8 cellular contexts compared by ENCODE assay signal in genomic region chr7:112495820-112496462, GRCh38. TPM values are rescaled to one million over a fixed set of nuclear protein-coding genes. Genes with fewer than 3 reads are reported as not detected.
DNase-seq lines count a peak whose midpoint lies in the region; ATAC-seq, FAIRE-seq and TF ChIP-seq lines count a peak whose summit lies in the region.

No MANE protein-coding gene starts in this region.

- H3K4me2 ChIP-seq in GM12878 (ENCODE audit: control insufficient read depth, insufficient read depth) = no peak overlapping the region

- H3K27ac ChIP-seq in Peyer's patch = no peak overlapping the region
- no peak overlapping the region for H3K27ac ChIP-seq in GM12878 (ENCODE audit: control insufficient read depth, insufficient read depth)
- no peak overlapping the region for H3K27ac ChIP-seq in effector memory CD4-positive, alpha-beta T cell (ENCODE audit: insufficient read depth, low read length, poor library complexity, severe bottlenecking)

- no peak overlapping the region for H2AFZ ChIP-seq in GM12878 (ENCODE audit: control insufficient read depth, low read depth, low read length)

- intact Hi-C loops in GM12878 (cut with micrococcal nuclease; ENCODE audit: unreplicated experiment) = loop anchor here (1.0 to 2.0 kb wide), 2 partner anchors 744 to 755 kb away; no protein-coding TSS in a partner anchor

- peak; percentile 83 for ATAC-seq in GM12878

- in situ Hi-C loops in GM12878 (cut with MboI) = no loop called here

- CTCF ChIA-PET in GM12878 (lab: Yijun Ruan, JAX) = interaction anchor here (0.6 to 3.2 kb wide), 18 partner anchors 11 to 988 kb away, joined by 3 to 21 read pairs (median 4); partner anchors contain the start of gene LSMEM1

- BruUV-seq in GM12878 (replicated peaks; lab: Mats Ljungman, UMichigan) = no TSS peak

- no peak for TF ChIP-seq POLR2A in Peyer's patch (IDR thresholded peaks at IDR 0.05)
- no peak for TF ChIP-seq POLR2A in GM12878 (IDR thresholded peaks at IDR 0.05; ENCODE audit: low read depth, low read length)

- H4K20me1 ChIP-seq in GM12878 (ENCODE audit: control insufficient read depth, insufficient read depth) = no peaks in the 10 kb centered on the region

- H3K4me3 ChIP-seq in Peyer's patch (no peak overlapping the region), GM12878 (no peak overlapping the region)
- no peak overlapping the region for H3K4me3 ChIP-seq in effector memory CD4-positive, alpha-beta T cell (ENCODE audit: insufficient read depth, low read depth, low read length, poor library complexity, severe bottlenecking)

- RAD21 ChIA-PET in GM12878 (lab: Charles Lee; ENCODE audit: unreplicated experiment) = interaction anchor here (0.9 to 1.7 kb wide), 7 partner anchors 14 to 763 kb away, joined by 3 to 11 read pairs (median 4); no protein-coding TSS in a partner anchor

- H3K9ac ChIP-seq in GM12878 (ENCODE audit: control insufficient read depth, insufficient read depth, low read length) = no peak overlapping the region

- POLR2A ChIA-PET in GM12878 (lab: Charles Lee) = interaction anchor here (1.6 kb wide), 1 partner anchor 47 kb away, joined by 4 read pairs; no protein-coding TSS in a partner anchor

- H3K4me1 ChIP-seq in Peyer's patch = no peaks in the 10 kb centered on the region
- no peaks in the 10 kb centered on the region; the same call in 1 of the 2 replicates for H3K4me1 ChIP-seq in GM12878 (ENCODE audit: control insufficient read depth, insufficient read depth, low read length)
- no peaks in the 10 kb centered on the region for H3K4me1 ChIP-seq in effector memory CD4-positive, alpha-beta T cell (ENCODE audit: control insufficient read depth, insufficient read depth, low read length, poor library complexity, severe bottlenecking)

- H3K36me3 ChIP-seq in Peyer's patch = no peaks in the 10 kb centered on the region
- no peaks in the 10 kb centered on the region for H3K36me3 ChIP-seq in GM12878 (ENCODE audit: control insufficient read depth in 2 of 2, insufficient read depth in 2 of 2, low read length in 1 of 2)
- H3K36me3 ChIP-seq in effector memory CD4-positive, alpha-beta T cell (ENCODE audit: control insufficient read depth, insufficient read depth, low read length) = no peaks in the 10 kb centered on the region

- peak; percentile 7 for FAIRE-seq in GM12878 (lab: Jason Lieb, UNC)

- H3K27me3 ChIP-seq in Peyer's patch = no peaks in the 10 kb centered on the region
- no peaks in the 10 kb centered on the region for H3K27me3 ChIP-seq in GM12878 (replicated peaks in 1 of 2; ENCODE audit: control insufficient read depth in 2 of 2, insufficient read depth in 2 of 2, low read length in 1 of 2)
- no peaks in the 10 kb centered on the region for H3K27me3 ChIP-seq in effector memory CD4-positive, alpha-beta T cell (replicated peaks; ENCODE audit: control insufficient read depth, insufficient read depth, low read length, poor library complexity, severe bottlenecking)

- TF ChIP-seq RAD21 in GM12878 (IDR thresholded peaks at IDR 0.05; ENCODE audit: insufficient read depth, low read depth, low read length) = peak; percentile 89

- peak in 5 of 6 experiments; percentile 17 to 83 (median 75) for TF ChIP-seq CTCF in Peyer's patch (IDR thresholded peaks at IDR 0.05)
- peak; percentile 49 to 74 (median 60); a peak in 5 of 6 replicates for TF ChIP-seq CTCF in GM12878 (IDR thresholded peaks at IDR 0.05 in 2 of 3, conservative IDR thresholded peaks at IDR 0.05 in 1 of 3; ENCODE audit: control insufficient read depth in 2 of 3, extremely low read depth in 1 of 3, insufficient read depth in 1 of 3, low read depth in 3 of 3, low read length in 3 of 3)

- no peaks in the 10 kb centered on the region for H3K9me3 ChIP-seq in Peyer's patch
- H3K9me3 ChIP-seq in GM12878 (replicated peaks; ENCODE audit: control insufficient read depth, insufficient read depth, low read length) = no peaks in the 10 kb centered on the region
- H3K9me3 ChIP-seq in effector memory CD4-positive, alpha-beta T cell (ENCODE audit: control insufficient read depth, low read length) = no peaks in the 10 kb centered on the region

- DNase-seq in DMS 273 (lab: John Stamatoyannopoulos, UW; ENCODE audit: unreplicated experiment) = peak; percentile 84
- DNase-seq in GM19238 (ENCODE audit: insufficient read length, low spot score) = peak; percentile 7
- peak; percentile 83 for DNase-seq in HT-29 (ENCODE audit: low spot score)
- peak in 2 of 3 donors; percentile 23 to 75 for DNase-seq in Peyer's patch
- DNase-seq in GM12878 (ENCODE audit: low read depth, low spot score) = no peak
- peak; percentile 68 for DNase-seq in iris pigment epithelial cell (ENCODE audit: low read depth)
- DNase-seq in stimulated activated CD8-positive, alpha-beta memory T cell treated with anti-CD3 and anti-CD28 coated beads, Interleukin-4, amount 100 ng/mL, for 24 hours (ENCODE audit: low read depth) = peak; percentile 11
- no peak for DNase-seq in effector memory CD4-positive, alpha-beta T cell

- no peaks in the 10 kb centered on the region for H3K79me2 ChIP-seq in GM12878 (ENCODE audit: control insufficient read depth, insufficient read depth, low read length)

- no peak for TF ChIP-seq EP300 in GM12878 (IDR thresholded peaks at IDR 0.05; ENCODE audit: borderline replicate concordance in 1 of 2, control insufficient read depth in 1 of 2, low read depth in 2 of 2, low read length in 2 of 2)

- SMC1A ChIA-PET in GM12878 (lab: Charles Lee; ENCODE audit: uncharacterized antibody, unreplicated experiment) = interaction anchor here (1.0 to 2.9 kb wide), 10 partner anchors 10 to 754 kb away, joined by 3 to 12 read pairs (median 4); partner anchors contain the start of gene IFRD1

- WGBS in GM12878 (ENCODE audit: insufficient coverage, insufficient replicate concordance, low lambda C conversion rate, missing lambda C conversion rate) = 23% methylated on average over 6 of the region's 6 CpGs

TF ChIP-seq in GM12878, 131 proteins besides CTCF, POLR2A, EP300 and RAD21:
- TF ChIP-seq JUND (IDR thresholded peaks at IDR 0.05; ENCODE audit: low read depth, low read length) (no peak), MAX (IDR thresholded peaks at IDR 0.05; ENCODE audit: low read depth, low read length) (no peak), YY1 (IDR thresholded peaks at IDR 0.05; ENCODE audit: low read depth, low read length) (0 out of 2 replicates have a peak, but pooled peaks have one; percentile 14), SREBF2 (IDR thresholded peaks at IDR 0.05; ENCODE audit: low read length) (no peak), PML (IDR thresholded peaks at IDR 0.05; ENCODE audit: low read length) (no peak), SPI1 (IDR thresholded peaks at IDR 0.05; ENCODE audit: borderline replicate concordance, insufficient read depth, low read depth, low read length) (no peak), SMC3 (IDR thresholded peaks at IDR 0.05; ENCODE audit: borderline replicate concordance, low read length) (peak; percentile 71; the same call in 1 of the 2 replicates)
TF ChIP-seq in GM12878: peak in this region for 2.

RNA-seq across cellular contexts. Expression of gene LSMEM1, which starts 15.2 kb away (rescaled TPM):
- total RNA-seq in HT-29 (2014; rRNA removed; shearing (Covaris generic)) = 0.39 TPM in 1 of 2 replicates, not detected in the other
- total RNA-seq in Peyer's patch (10 to 100 TPM in 2 of 4 donors, 1 to 10 TPM in 1, not detected in 1; 7.2 to 13.3 (median 12.9) TPM), GM12878 (2014; rRNA removed) (0.11 and 0.17 TPM in 2 replicates), GM12878 (2014; rRNA removed; fragmentation: Illumina TruSeq; extraction: Trizol) (0.27 and 0.32 TPM in 2 replicates), GM12878 (2021) (0.18 and 0.21 TPM in 2 replicates)
- total RNA-seq in GM12878 (2013; cell fraction: nucleolus; rRNA removed) = 0.44 and 0.86 TPM in 2 replicates
- 0.31 TPM for polyA plus RNA-seq in GM12878 (2011; ENCODE audit: low read depth)
- polyA plus RNA-seq in GM12878 (2011; rRNA removed) (0.67 and 1.1 TPM in 2 replicates), GM12878 (2014; fragmentation: Illumina TruSeq; extraction: Trizol) (0.26 TPM in 1 of 2 replicates, not detected in the other), GM12878 (2014; fragmentation: Nextera tagmentation; extraction: Ambion mirVana) (under 1 TPM; 0.11 to 0.23 TPM), GM12878 (2014; rRNA removed) (0.47 and 0.63 TPM in 2 replicates), GM12878 (2016; fragmentation: Nextera tagmentation; extraction: Ambion mirVana) (under 1 TPM; 0.33 to 0.66 TPM)
- polyA plus RNA-seq in GM12878 (2011; cell fraction: cytosol; rRNA removed) = 0.08 and 0.28 TPM in 2 replicates
- 1.1 and 1.2 TPM in 2 replicates for polyA plus RNA-seq in GM12878 (2011; cell fraction: nucleus; rRNA removed)
- 0.42 and 0.55 TPM in 2 replicates for polyA plus RNA-seq in GM12878 (2012)
- not detected in 2 replicates for polyA minus RNA-seq in GM12878 (2011; rRNA and poly(A)+ RNA removed)
- not detected in 2 replicates for polyA minus RNA-seq in GM12878 (2011; cell fraction: cytosol; rRNA and poly(A)+ RNA removed)
- polyA minus RNA-seq in GM12878 (2011; cell fraction: nucleus; rRNA and poly(A)+ RNA removed) = 0.48 and 0.96 TPM in 2 replicates

RNA-seq across cellular contexts. Expression of gene IFRD1, which starts 45.7 kb away (rescaled TPM):
- total RNA-seq in HT-29 (2014; rRNA removed; shearing (Covaris generic)) = 54.8 and 58.9 TPM in 2 replicates
- total RNA-seq in Peyer's patch (100 to 1,000 TPM in 1 of 4 donors, 10 to 100 TPM in 3; 52.0 to 109 (median 60.7) TPM), GM12878 (2014; rRNA removed) (21.7 and 26.2 TPM in 2 replicates), GM12878 (2014; rRNA removed; fragmentation: Illumina TruSeq; extraction: Trizol) (19.7 and 21.9 TPM in 2 replicates), GM12878 (2021) (20.0 and 20.1 TPM in 2 replicates)
- 67.1 and 76.4 TPM in 2 replicates for total RNA-seq in GM12878 (2013; cell fraction: nucleolus; rRNA removed)
- polyA plus RNA-seq in GM12878 (2011; ENCODE audit: low read depth) = 8.8 TPM
- polyA plus RNA-seq in GM12878 (2011; rRNA removed) (31.1 and 47.8 TPM in 2 replicates), GM12878 (2014; fragmentation: Illumina TruSeq; extraction: Trizol) (16.8 and 17.5 TPM in 2 replicates), GM12878 (2014; fragmentation: Nextera tagmentation; extraction: Ambion mirVana) (10 to 100 TPM in 1 of 2 experiments, 1 to 10 TPM in 1; 9.6 to 12.0 TPM), GM12878 (2014; rRNA removed) (18.6 and 18.7 TPM in 2 replicates), GM12878 (2016; fragmentation: Nextera tagmentation; extraction: Ambion mirVana) (10 to 100 TPM; 25.2 to 25.4 TPM)
- polyA plus RNA-seq in GM12878 (2011; cell fraction: cytosol; rRNA removed) = 9.4 and 10.3 TPM in 2 replicates
- 35.5 and 39.5 TPM in 2 replicates for polyA plus RNA-seq in GM12878 (2011; cell fraction: nucleus; rRNA removed)
- polyA plus RNA-seq in GM12878 (2012) = 19.1 and 25.5 TPM in 2 replicates
- 18.9 and 25.7 TPM in 2 replicates for polyA minus RNA-seq in GM12878 (2011; rRNA and poly(A)+ RNA removed)
- 6.7 and 13.1 TPM in 2 replicates for polyA minus RNA-seq in GM12878 (2011; cell fraction: cytosol; rRNA and poly(A)+ RNA removed)
- 40.0 and 55.1 TPM in 2 replicates for polyA minus RNA-seq in GM12878 (2011; cell fraction: nucleus; rRNA and poly(A)+ RNA removed)

Comparison
In these comparisons a context has a peak if more than half of its experiments do, and no peak if none do; other contexts are left out.
1. DNase-seq: peak in DMS 273 (single experiment), GM19238 (single experiment), HT-29 (single experiment), Peyer's patch (2 of 3), iris pigment epithelial cell (single experiment) and stimulated activated CD8-positive, alpha-beta memory T cell treated with anti-CD3 and anti-CD28 coated beads, Interleukin-4, amount 100 ng/mL, for 24 hours (single experiment); none in GM12878 (single experiment) and effector memory CD4-positive, alpha-beta T cell (0 of 3).